Comparison of ENCODE assay signal across 1 cellular context in the genomic region with DNA sequence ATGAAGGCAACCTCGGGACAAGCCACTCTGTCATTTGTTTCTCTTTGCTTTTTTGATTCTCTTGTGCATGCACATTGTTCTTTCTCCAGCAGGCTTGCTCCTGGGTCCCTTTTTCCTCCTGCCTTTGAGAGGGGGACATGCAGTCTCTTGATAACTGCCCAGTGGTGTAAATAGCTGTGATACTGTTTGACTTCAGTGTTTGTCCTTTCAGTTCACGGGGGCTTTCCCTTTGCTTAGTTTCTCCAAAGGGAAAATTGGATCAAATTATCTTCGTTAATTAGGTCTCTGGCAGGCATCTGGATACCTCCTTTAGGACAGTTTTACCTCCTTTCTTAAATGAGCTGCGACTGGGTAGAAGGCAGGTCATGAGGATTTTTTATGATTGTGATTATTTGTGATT.
TF ChIP-seq lines count a peak whose summit lies in the region.

No MANE protein-coding gene starts in this region.

TF ChIP-seq in SK-N-SH treated with all-trans-retinoic acid at 6 μM for 48 hours, 23 proteins besides CTCF, POLR2A, EP300 and RAD21 (continued from another document):
- TF ChIP-seq CSRNP3 (CRISPR knock-in tag; IDR thresholded peaks at IDR 0.05) = no peak
- TF ChIP-seq BACH2 (CRISPR knock-in tag; IDR thresholded peaks at IDR 0.05; ENCODE audit: borderline replicate concordance) = no peak
- no peak for TF ChIP-seq ZNF70 (CRISPR knock-in tag; IDR thresholded peaks at IDR 0.05)
- TF ChIP-seq CSDC2 (CRISPR knock-in tag; IDR thresholded peaks at IDR 0.05) = no peak
- no peak for TF ChIP-seq ZNF8 (CRISPR knock-in tag; IDR thresholded peaks at IDR 0.05)
- TF ChIP-seq RARB (CRISPR knock-in tag; IDR thresholded peaks at IDR 0.05) = no peak
- no peak for TF ChIP-seq ZFP30 (CRISPR knock-in tag; IDR thresholded peaks at IDR 0.05)
- TF ChIP-seq OSR1 (CRISPR knock-in tag; IDR thresholded peaks at IDR 0.05) = no peak
